8 cellular contexts compared by ENCODE assay signal in the genomic region with DNA sequence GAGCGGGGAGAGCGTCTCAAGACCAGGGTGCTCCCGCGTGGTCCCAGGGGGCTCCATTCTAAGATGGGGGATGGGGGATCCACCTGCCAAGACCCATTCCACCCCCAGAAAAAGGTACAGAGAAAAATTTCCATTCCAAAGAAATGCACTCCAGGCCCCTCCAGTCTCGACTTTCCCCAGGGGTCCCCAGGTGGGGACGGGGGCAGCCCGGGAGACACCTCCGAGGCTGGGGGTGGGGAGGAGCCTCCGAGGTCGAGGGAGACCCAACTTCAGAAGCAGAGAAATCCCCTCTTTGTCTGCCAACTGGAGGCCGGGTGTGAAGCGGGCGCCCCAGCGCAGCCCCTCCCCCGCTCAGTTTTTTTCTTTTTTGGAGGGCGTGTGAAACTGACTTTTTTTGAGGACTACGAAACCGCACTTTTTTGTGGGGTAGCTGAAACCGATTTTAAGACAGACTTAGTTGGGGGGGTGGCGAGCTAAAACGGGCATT. TPM values are rescaled to one million over a fixed set of nuclear protein-coding genes. Genes with fewer than 3 reads are reported as not detected.
A peak's percentile ranks its signal among the peaks of the same experiment; 100 is the strongest.
DNase-seq lines count a peak whose midpoint lies in the region; FAIRE-seq and TF ChIP-seq lines count a peak whose summit lies in the region.
"Had no signal": no experiment of that assay in that cellular context is flagged by ENCODE, and none has a peak within 500 bp of the region (broad histone marks: within the 10 kb centered on the region; RNA-seq: fewer than 3 reads in every experiment).

No MANE protein-coding gene starts in this region.

- H3K9me3 Mint-ChIP-seq in HFFc6 (no peaks in the 10 kb centered on the region), chondrocyte (ENCODE audit: low read depth) (no peaks in the 10 kb centered on the region)

- H3K4me3 ChIP-seq in WERI-Rb-1 (ENCODE audit: low read depth, low read length) (peak overlapping the region; percentile 84), mucosa of stomach (ENCODE audit: low read length) (peak overlapping the region; percentile 14), stomach smooth muscle (ENCODE audit: low read length in 2 of 2) (peak overlapping the region; percentile 63 to 72)

- TF ChIP-seq CTCF in HFFc6 (IDR thresholded peaks at IDR 0.05): no peak
- TF ChIP-seq CTCF in WERI-Rb-1 (IDR thresholded peaks at IDR 0.05; ENCODE audit: low read depth, low read length): no peak
- TF ChIP-seq CTCF in chondrocyte (IDR thresholded peaks at IDR 0.05): no peak

- peaks cover 2% of the 10 kb centered on the region for H3K27me3 Mint-ChIP-seq in HFFc6 (ENCODE audit: insufficient read depth)
- no peaks in the 10 kb centered on the region for H3K27me3 Mint-ChIP-seq in chondrocyte (ENCODE audit: low read depth)

- H3K36me3 Mint-ChIP-seq in HFFc6 (ENCODE audit: low read depth) (no peaks in the 10 kb centered on the region), chondrocyte (ENCODE audit: low read depth) (peaks cover 2% of the 10 kb centered on the region)

- peak overlapping the region; percentile 65 for H3K9ac ChIP-seq in mucosa of stomach (ENCODE audit: low read length)
- peak overlapping the region in 1 of 2 donors; percentile 7 for H3K9ac ChIP-seq in stomach smooth muscle (ENCODE audit: low read length in 2 of 2)

- H3K27me3 ChIP-seq in WERI-Rb-1 (ENCODE audit: insufficient read depth, low read depth, severe bottlenecking) (no peaks in the 10 kb centered on the region), mucosa of stomach (ENCODE audit: control insufficient read depth, insufficient read depth, low read length) (no peaks in the 10 kb centered on the region), stomach smooth muscle (ENCODE audit: control insufficient read depth in 1 of 2, insufficient read depth in 2 of 2, low read length in 2 of 2) (no peaks in the 10 kb centered on the region)

- DNase-seq in HFFc6 (no peak), WERI-Rb-1 (no peak), chondrocyte (ENCODE audit: low spot score) (no peak), urothelium cell line (ENCODE audit: low spot score) (no peak), cerebellum (ENCODE audit: low spot score) (no peak)

- H3K4me1 Mint-ChIP-seq in HFFc6 (ENCODE audit: low read depth) (peaks cover 9% of the 10 kb centered on the region), chondrocyte (ENCODE audit: low read depth) (peaks cover 17% of the 10 kb centered on the region)

- H3K27ac ChIP-seq in WERI-Rb-1 (peak overlapping the region; percentile 99), stomach smooth muscle (ENCODE audit: low read length) (no peak overlapping the region)

- H3K36me3 ChIP-seq in WERI-Rb-1 (peaks cover 43% of the 10 kb centered on the region), mucosa of stomach (ENCODE audit: control insufficient read depth, insufficient read depth, low read length) (no peaks in the 10 kb centered on the region), stomach smooth muscle (ENCODE audit: control insufficient read depth in 2 of 2, insufficient read depth in 2 of 2, low read length in 2 of 2) (peaks cover 0 to 2% of the 10 kb centered on the region in 2 donors)

- peak overlapping the region; percentile 82 for H3K27ac Mint-ChIP-seq in HFFc6
- peak overlapping the region; percentile 89 for H3K27ac Mint-ChIP-seq in chondrocyte (ENCODE audit: unreplicated experiment)

- FAIRE-seq in urothelium cell line (lab: Jason Lieb, UNC): no peak
- FAIRE-seq: islet of Langerhans had no signal

- H3K9me3 ChIP-seq in WERI-Rb-1 (ENCODE audit: severe bottlenecking): no peaks in the 10 kb centered on the region
- H3K9me3 ChIP-seq in mucosa of stomach (ENCODE audit: control insufficient read depth, low read length): no peaks in the 10 kb centered on the region
- no peaks in the 10 kb centered on the region for H3K9me3 ChIP-seq in stomach smooth muscle (ENCODE audit: control insufficient read depth in 2 of 2, low read length in 2 of 2)

- H3K4me1 ChIP-seq in mucosa of stomach (ENCODE audit: control insufficient read depth, insufficient read depth, low read length): peaks cover 24% of the 10 kb centered on the region
- H3K4me1 ChIP-seq in stomach smooth muscle (ENCODE audit: control insufficient read depth, insufficient read depth, low read length): peaks cover 15% of the 10 kb centered on the region

- peak overlapping the region; percentile 91 for H3K4me3 Mint-ChIP-seq in HFFc6
- H3K4me3 Mint-ChIP-seq in chondrocyte (ENCODE audit: unreplicated experiment): peak overlapping the region; percentile 83

RNA-seq across cellular contexts. Expression of gene TCF3, which starts 1.3 kb away (rescaled TPM):
- total RNA-seq in HFFc6 (2021; fragmentation: NEBNext Ultra II Directional; extraction: Animal tissue kit (Norgen Biotek cat#: 25700)): 100 to 1,000 TPM in 1 of 6 experiments, 10 to 100 TPM in 5; 74.9 to 102 (median 82.0) TPM
- total RNA-seq in chondrocyte (130 to 154 TPM (median 153 TPM) in 3 replicates), cerebellum (28.9 TPM)

RNA-seq across cellular contexts. Expression of gene UQCR11, which starts 45.8 kb away (rescaled TPM):
- total RNA-seq in HFFc6 (2021; fragmentation: NEBNext Ultra II Directional; extraction: Animal tissue kit (Norgen Biotek cat#: 25700)): 100 to 1,000 TPM; 178 to 319 (median 252) TPM
- 173 to 190 TPM (median 184 TPM) in 3 replicates for total RNA-seq in chondrocyte
- 34.8 TPM for total RNA-seq in cerebellum

RNA-seq across cellular contexts. Expression of gene MBD3, which starts 58.4 kb away (rescaled TPM):
- 100 to 1,000 TPM in 1 of 6 experiments, 10 to 100 TPM in 5; 75.6 to 104 (median 85.7) TPM for total RNA-seq in HFFc6 (2021; fragmentation: NEBNext Ultra II Directional; extraction: Animal tissue kit (Norgen Biotek cat#: 25700))
- total RNA-seq in chondrocyte (83.6 to 101 TPM (median 84.1 TPM) in 3 replicates), cerebellum (39.5 TPM)

Comparison
In these comparisons a context has a peak if more than half of its experiments do, and no peak if none do; other contexts are left out.
1. H3K4me3 ChIP-seq: peak in every context shown above with its lines; median percentile 84 in WERI-Rb-1; 68 in stomach smooth muscle; 14 in mucosa of stomach.